Comparison of ENCODE assay signal across 13 cellular contexts in the genomic region with DNA sequence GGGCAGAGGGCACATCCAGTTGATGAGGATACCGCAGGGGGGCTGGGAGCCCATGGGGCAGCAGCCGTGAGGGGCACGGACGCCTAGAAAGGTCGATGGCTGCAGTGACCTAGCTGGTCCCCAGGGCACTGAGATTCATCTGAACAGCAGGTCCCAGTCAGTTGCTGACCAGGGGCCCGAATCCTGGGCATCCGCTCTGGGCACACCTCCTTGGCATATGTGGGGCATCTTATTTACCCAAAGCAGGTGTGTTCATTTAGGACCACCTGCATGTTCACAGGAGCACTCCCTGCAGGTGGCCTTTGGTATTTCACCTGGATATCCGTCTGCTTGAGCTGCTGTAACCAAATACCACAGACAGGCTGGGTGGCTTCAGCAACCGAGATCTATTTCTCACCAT.
DNase-seq lines count a peak whose midpoint lies in the region; ATAC-seq and TF ChIP-seq lines count a peak whose summit lies in the region.
"Had no signal": no experiment of that assay in that cellular context is flagged by ENCODE, and none has a peak within 500 bp of the region (broad histone marks: within the 10 kb centered on the region; RNA-seq: fewer than 3 reads in every experiment).

No MANE protein-coding gene starts in this region.

- CTCF ChIA-PET in activated CD8-positive, alpha-beta T cell treated with anti-CD3 and anti-CD28 coated beads for 36 hours (lab: Charles Lee) = interaction anchor here (0.8 kb wide), 1 partner anchor 19 kb away, joined by 3 read pairs; no protein-coding TSS in a partner anchor

- no peak overlapping the region for H3K4me2 ChIP-seq in GM23338
- H3K4me2 ChIP-seq: A549 had no signal

- no peak overlapping the region for H2AFZ ChIP-seq in GM23338

- no peak overlapping the region for H3K4me3 ChIP-seq in GM23338
- H3K4me3 ChIP-seq: A549, HAP-1 had no signal

- no peak overlapping the region for H3K27ac ChIP-seq in GM23338 (ENCODE audit: low read depth)
- H3K27ac ChIP-seq: A549 had no signal

- no peaks in the 10 kb centered on the region for H4K20me1 ChIP-seq in GM23338 (replicated peaks; ENCODE audit: insufficient read depth)

- intact Hi-C loops in activated CD8-positive, alpha-beta T cell treated with anti-CD3 and anti-CD28 coated beads for 36 hours (cut with micrococcal nuclease) = no loop called here

- no peaks in the 10 kb centered on the region for H3K9me2 ChIP-seq in GM23338 (ENCODE audit: insufficient read depth)

- ATAC-seq in GM23338 = peak; percentile 73
- ATAC-seq in activated CD8-positive, alpha-beta T cell treated with anti-CD3 and anti-CD28 coated beads for 36 hours = peak; percentile 44

- H3K27me3 Mint-ChIP-seq in GM23338 (ENCODE audit: insufficient read depth, low read depth, poor library complexity) = peaks cover 7% of the 10 kb centered on the region
- no peaks in the 10 kb centered on the region for H3K27me3 Mint-ChIP-seq in activated CD8-positive, alpha-beta T cell treated with anti-CD3 and anti-CD28 coated beads for 36 hours

- no peaks in the 10 kb centered on the region for H3K79me2 ChIP-seq in GM23338 (replicated peaks; ENCODE audit: insufficient read depth)

- no peaks in the 10 kb centered on the region for H3F3A ChIP-seq in GM23338 (replicated peaks; ENCODE audit: low read depth)

- TF ChIP-seq CTCF in GM23338 (conservative IDR thresholded peaks at IDR 0.05; ENCODE audit: low read depth in 2 of 2) = peak; percentile 50 to 55
- TF ChIP-seq CTCF in activated CD8-positive, alpha-beta T cell treated with anti-CD3 and anti-CD28 coated beads for 36 hours (IDR thresholded peaks at IDR 0.05) = peak; percentile 30

- peaks cover 12% of the 10 kb centered on the region for H3K36me3 Mint-ChIP-seq in GM23338 (ENCODE audit: low read depth)
- H3K36me3 Mint-ChIP-seq in activated CD8-positive, alpha-beta T cell treated with anti-CD3 and anti-CD28 coated beads for 36 hours (ENCODE audit: low read depth) = peaks cover 2% of the 10 kb centered on the region

- H3K4me3 Mint-ChIP-seq in GM23338 = no peak overlapping the region
- H3K4me3 Mint-ChIP-seq in activated CD8-positive, alpha-beta T cell treated with anti-CD3 and anti-CD28 coated beads for 36 hours = no peak overlapping the region
- H3K4me3 Mint-ChIP-seq: T-helper 1 cell treated with Interleukin-12 subunit alpha and Interleukin-12 subunit beta and Interleukin-4 antibody, amounts not matched to agents 30 μg/mL and 1 μg/mL, for 36 hours had no signal

- H3K36me3 ChIP-seq in GM23338 (ENCODE audit: insufficient read depth) = no peaks in the 10 kb centered on the region
- H3K36me3 ChIP-seq: HAP-1 had no signal

- no peaks in the 10 kb centered on the region for H3K27me3 ChIP-seq in GM23338 (ENCODE audit: insufficient read depth)

- peaks cover 14% of the 10 kb centered on the region for H3K4me1 Mint-ChIP-seq in GM23338
- peaks cover 2% of the 10 kb centered on the region for H3K4me1 Mint-ChIP-seq in activated CD8-positive, alpha-beta T cell treated with anti-CD3 and anti-CD28 coated beads for 36 hours (ENCODE audit: low read depth)

- H3K9me3 Mint-ChIP-seq in GM23338 = peaks cover 24% of the 10 kb centered on the region
- H3K9me3 Mint-ChIP-seq in activated CD8-positive, alpha-beta T cell treated with anti-CD3 and anti-CD28 coated beads for 36 hours = peaks cover 17% of the 10 kb centered on the region

- H3K27ac Mint-ChIP-seq in GM23338 = no peak overlapping the region
- H3K27ac Mint-ChIP-seq in activated CD8-positive, alpha-beta T cell treated with anti-CD3 and anti-CD28 coated beads for 36 hours = no peak overlapping the region
- H3K27ac Mint-ChIP-seq: T-helper 1 cell treated with Interleukin-12 subunit alpha and Interleukin-12 subunit beta and Interleukin-4 antibody, amounts not matched to agents 30 μg/mL and 1 μg/mL, for 36 hours had no signal

- H3K4me1 ChIP-seq in GM23338 (ENCODE audit: insufficient read depth) = peaks cover 4% of the 10 kb centered on the region; the same call in 1 of the 2 replicates
- H3K4me1 ChIP-seq: A549, HAP-1 had no signal

- POLR2A ChIA-PET in activated CD8-positive, alpha-beta T cell treated with anti-CD3 and anti-CD28 coated beads for 36 hours (lab: Charles Lee) = no interaction called here

- DNase-seq in NCI-H1694 (lab: John Stamatoyannopoulos, UW) (peak; percentile 11), NCI-H1694 treated with DMSO at 0.1 percent for 48 hours (lab: John Stamatoyannopoulos, UW) (no peak), GM23338 (ENCODE audit: low spot score) (peak; percentile 82), mesenteric fat pad (ENCODE audit: low spot score) (peak; percentile 83), T1000 (lab: John Stamatoyannopoulos, UW) (no peak), medulla oblongata (ENCODE audit: extremely low spot score) (no peak), occipital lobe (lab: John Stamatoyannopoulos, UW) (no peak)
- DNase-seq in activated CD8-positive, alpha-beta T cell treated with anti-CD3 and anti-CD28 coated beads for 36 hours = peak; percentile 48
- DNase-seq: anterior cingulate cortex; NK-92 treated with Interleukin-12 subunit alpha and Interleukin-12 subunit beta, amount 100 ng/mL, for 24 hours had no signal

TF ChIP-seq in GM23338, 12 proteins besides CTCF, POLR2A, EP300 and RAD21:
- TF ChIP-seq, protein P1, sequence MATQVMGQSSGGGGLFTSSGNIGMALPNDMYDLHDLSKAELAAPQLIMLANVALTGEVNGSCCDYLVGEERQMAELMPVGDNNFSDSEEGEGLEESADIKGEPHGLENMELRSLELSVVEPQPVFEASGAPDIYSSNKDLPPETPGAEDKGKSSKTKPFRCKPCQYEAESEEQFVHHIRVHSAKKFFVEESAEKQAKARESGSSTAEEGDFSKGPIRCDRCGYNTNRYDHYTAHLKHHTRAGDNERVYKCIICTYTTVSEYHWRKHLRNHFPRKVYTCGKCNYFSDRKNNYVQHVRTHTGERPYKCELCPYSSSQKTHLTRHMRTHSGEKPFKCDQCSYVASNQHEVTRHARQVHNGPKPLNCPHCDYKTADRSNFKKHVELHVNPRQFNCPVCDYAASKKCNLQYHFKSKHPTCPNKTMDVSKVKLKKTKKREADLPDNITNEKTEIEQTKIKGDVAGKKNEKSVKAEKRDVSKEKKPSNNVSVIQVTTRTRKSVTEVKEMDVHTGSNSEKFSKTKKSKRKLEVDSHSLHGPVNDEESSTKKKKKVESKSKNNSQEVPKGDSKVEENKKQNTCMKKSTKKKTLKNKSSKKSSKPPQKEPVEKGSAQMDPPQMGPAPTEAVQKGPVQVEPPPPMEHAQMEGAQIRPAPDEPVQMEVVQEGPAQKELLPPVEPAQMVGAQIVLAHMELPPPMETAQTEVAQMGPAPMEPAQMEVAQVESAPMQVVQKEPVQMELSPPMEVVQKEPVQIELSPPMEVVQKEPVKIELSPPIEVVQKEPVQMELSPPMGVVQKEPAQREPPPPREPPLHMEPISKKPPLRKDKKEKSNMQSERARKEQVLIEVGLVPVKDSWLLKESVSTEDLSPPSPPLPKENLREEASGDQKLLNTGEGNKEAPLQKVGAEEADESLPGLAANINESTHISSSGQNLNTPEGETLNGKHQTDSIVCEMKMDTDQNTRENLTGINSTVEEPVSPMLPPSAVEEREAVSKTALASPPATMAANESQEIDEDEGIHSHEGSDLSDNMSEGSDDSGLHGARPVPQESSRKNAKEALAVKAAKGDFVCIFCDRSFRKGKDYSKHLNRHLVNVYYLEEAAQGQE (IDR thresholded peaks at IDR 0.05; ENCODE audit: unreplicated experiment) = no peak
- TF ChIP-seq POLR2AphosphoS5 (IDR thresholded peaks at IDR 0.05; ENCODE audit: low read depth) (no peak), STAT1 (IDR thresholded peaks at IDR 0.05; ENCODE audit: unreplicated experiment) (no peak), ZNF114 (CRISPR knock-in tag; IDR thresholded peaks at IDR 0.05) (no peak), EZH2 (IDR thresholded peaks at IDR 0.05; ENCODE audit: low read depth, unreplicated experiment) (no peak), NANOG (IDR thresholded peaks at IDR 0.05; ENCODE audit: borderline replicate concordance) (no peak), ZNF331 (CRISPR knock-in tag; IDR thresholded peaks at IDR 0.05; ENCODE audit: low read depth) (no peak)

Comparison
In these comparisons a context has a peak if more than half of its experiments do, and no peak if none do; other contexts are left out.
1. DNase-seq: peak in NCI-H1694 (single experiment), GM23338 (single experiment), activated CD8-positive, alpha-beta T cell treated with anti-CD3 and anti-CD28 coated beads for 36 hours (single experiment) and mesenteric fat pad (single experiment); none in NCI-H1694 treated with DMSO at 0.1 percent for 48 hours (single experiment), T1000 (single experiment), medulla oblongata (single experiment) and occipital lobe (single experiment).